ENCODE assay signal across 8 cellular contexts in the genomic region with DNA sequence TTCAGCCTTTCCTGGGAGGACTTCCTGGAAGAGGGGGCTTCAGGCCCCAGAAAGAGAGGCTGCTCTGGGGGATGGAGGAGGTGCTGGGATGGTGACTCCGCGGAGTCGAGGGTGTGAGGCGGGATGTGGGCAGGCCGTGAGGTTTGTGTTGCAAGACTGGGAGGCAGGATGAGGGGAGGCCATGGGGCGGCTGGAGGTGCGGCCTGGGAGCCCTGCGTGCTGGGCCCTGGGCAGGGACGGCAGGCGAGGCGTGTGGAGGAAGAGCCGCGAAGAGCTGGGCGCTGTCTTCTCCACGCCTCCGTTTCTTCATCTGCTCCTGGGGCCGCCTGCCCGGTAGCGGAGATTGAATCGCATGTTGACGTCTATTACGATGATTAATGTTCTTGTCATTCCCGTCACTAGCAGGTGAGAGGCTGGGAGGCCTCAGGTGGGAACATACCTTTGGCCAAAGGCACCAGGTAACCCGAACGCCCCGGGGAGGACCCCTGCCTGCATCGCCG. TPM values are rescaled to one million over a fixed set of nuclear protein-coding genes. Genes with fewer than 3 reads are reported as not detected.
A peak's percentile ranks its signal among the peaks of the same experiment; 100 is the strongest.
DNase-seq lines count a peak whose midpoint lies in the region; ATAC-seq and TF ChIP-seq lines count a peak whose summit lies in the region.

No MANE protein-coding gene starts in this region.

- H3K9me3 ChIP-seq in SK-N-SH (no peaks in the 10 kb centered on the region), skeletal muscle tissue (ENCODE audit: control insufficient read depth in 3 of 3, low read length in 3 of 3) (no peaks in the 10 kb centered on the region)

- DNase-seq in AML-193 (lab: John Stamatoyannopoulos, UW) (peak; percentile 83 to 84), SK-N-SH (no peak), left ventricle myocardium superior (peak; percentile 79), NCI-H1092 (lab: John Stamatoyannopoulos, UW) (no peak)
- DNase-seq in activated naive CD4-positive, alpha-beta T cell treated with anti-CD3 and anti-CD28 coated beads, Interleukin-2, amount 50 U/mL, for 16 hours = peak; percentile 62

- H3K4me2 ChIP-seq in SK-N-SH = peak overlapping the region; percentile 93

- TF ChIP-seq RAD21 in SK-N-SH (IDR thresholded peaks at IDR 0.05; ENCODE audit: low read length) = no peak

- no peaks in the 10 kb centered on the region for H3K79me2 ChIP-seq in SK-N-SH (ENCODE audit: insufficient read depth)

- peaks cover 11% of the 10 kb centered on the region for H3F3A ChIP-seq in SK-N-SH (replicated peaks; ENCODE audit: insufficient read depth)

- H3K4me1 ChIP-seq in SK-N-SH (ENCODE audit: control insufficient read depth in 1 of 2, insufficient read depth in 2 of 2, low read depth in 1 of 2, low read length in 1 of 2) (peaks cover 0 to 15% of the 10 kb centered on the region in 2 experiments; a peak in 1 of 4 replicates), skeletal muscle tissue (ENCODE audit: control insufficient read depth in 3 of 3, insufficient read depth in 3 of 3, low read length in 3 of 3) (peaks cover 10 to 21% (median 20%) of the 10 kb centered on the region in 3 donors)

- peak overlapping the region; percentile 32 to 46; a peak in 3 of 4 replicates for H3K4me3 ChIP-seq in SK-N-SH (ENCODE audit: low read depth in 2 of 2, low read length in 1 of 2)
- H3K4me3 ChIP-seq in skeletal muscle tissue (ENCODE audit: low read length in 3 of 3) = peak overlapping the region in 2 of 3 donors; percentile 45 to 75

- intact Hi-C loops in left ventricle myocardium superior (cut with micrococcal nuclease) = no loop called here

- no peak for TF ChIP-seq EP300 in SK-N-SH (IDR thresholded peaks at IDR 0.05; ENCODE audit: borderline replicate concordance in 1 of 2, low read depth in 1 of 2, low read length in 1 of 2)

- ATAC-seq in HG02623 (IDR thresholded peaks at IDR 0.05; ENCODE audit: unreplicated experiment) (peak; percentile 1), left ventricle myocardium superior (peak; percentile 57), GM21515 (IDR thresholded peaks at IDR 0.05; ENCODE audit: unreplicated experiment) (no peak)

- H3K36me3 ChIP-seq in SK-N-SH (replicated peaks in 1 of 2; ENCODE audit: control insufficient read depth in 1 of 2, insufficient read depth in 2 of 2, low read length in 1 of 2) = no peaks in the 10 kb centered on the region
- H3K36me3 ChIP-seq in skeletal muscle tissue (ENCODE audit: control insufficient read depth in 3 of 3, insufficient read depth in 3 of 3, low read length in 3 of 3) = no peaks in the 10 kb centered on the region

- CTCF ChIA-PET in SK-N-SH (lab: Yijun Ruan, JAX) = interaction anchor here (0.5 to 2.2 kb wide), 6 partner anchors 9 to 121 kb away, joined by 3 to 14 read pairs (median 3); partner anchors contain the start of gene IDUA

- TF ChIP-seq CTCF in SK-N-SH (IDR thresholded peaks at IDR 0.05) = no peak

- H3K27me3 ChIP-seq in SK-N-SH (ENCODE audit: insufficient read depth) (peaks cover 43% of the 10 kb centered on the region), skeletal muscle tissue (ENCODE audit: control insufficient read depth in 3 of 3, insufficient read depth in 3 of 3, low read length in 3 of 3) (peaks cover 18 to 24% (median 21%) of the 10 kb centered on the region in 3 donors)

- H3K9ac ChIP-seq in SK-N-SH = no peak overlapping the region
- peak overlapping the region in 1 of 3 donors; percentile 62 for H3K9ac ChIP-seq in skeletal muscle tissue (ENCODE audit: low read depth in 1 of 3, low read length in 3 of 3)

- no peak overlapping the region for H3K27ac ChIP-seq in SK-N-SH (ENCODE audit: low read depth in 2 of 2, low read length in 1 of 2)
- no peak overlapping the region for H3K27ac ChIP-seq in skeletal muscle tissue (ENCODE audit: low read depth, low read length)

- 3% methylated on average over 17 of the region's 28 CpGs for WGBS in SK-N-SH (ENCODE audit: low lambda C conversion rate)

- POLR2A ChIA-PET in SK-N-SH (lab: Yijun Ruan, JAX) = no interaction called here

- peak overlapping the region; percentile 35; the same call in 1 of the 2 replicates for H2AFZ ChIP-seq in SK-N-SH (ENCODE audit: low read depth)

- H3K9me2 ChIP-seq in SK-N-SH = no peaks in the 10 kb centered on the region

- 0 out of 2 replicates have a peak, but pooled peaks cover 7% of the 10 kb centered on the region for H4K20me1 ChIP-seq in SK-N-SH (ENCODE audit: insufficient read depth)

TF ChIP-seq in SK-N-SH, 30 proteins besides CTCF, POLR2A, EP300 and RAD21:
- TF ChIP-seq CHD2 (IDR thresholded peaks at IDR 0.05; ENCODE audit: low read length, partially characterized antibody) = no peak
- TF ChIP-seq, protein P1, sequence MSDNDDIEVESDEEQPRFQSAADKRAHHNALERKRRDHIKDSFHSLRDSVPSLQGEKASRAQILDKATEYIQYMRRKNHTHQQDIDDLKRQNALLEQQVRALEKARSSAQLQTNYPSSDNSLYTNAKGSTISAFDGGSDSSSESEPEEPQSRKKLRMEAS (IDR thresholded peaks at IDR 0.05; ENCODE audit: low read depth) = peak; percentile 67

RNA-seq across cellular contexts. Expression of gene FGFRL1, which starts 0.9 kb away (rescaled TPM):
- 18.9 and 22.5 TPM in 2 replicates for polyA plus RNA-seq in SK-N-SH (2012; rRNA removed)
- polyA plus RNA-seq in SK-N-SH (2012; cell fraction: cytosol; rRNA removed) = 11.5 and 26.0 TPM in 2 replicates
- polyA plus RNA-seq in SK-N-SH (2012; cell fraction: nucleus; rRNA removed) = 32.3 and 42.1 TPM in 2 replicates
- total RNA-seq in left ventricle myocardium superior = 26.6 TPM
- 54.3 TPM for total RNA-seq in skeletal muscle tissue

RNA-seq across cellular contexts. Expression of gene SLC26A1, which starts 17.4 kb away (rescaled TPM):
- 0.05 and 0.08 TPM in 2 replicates for polyA plus RNA-seq in SK-N-SH (2012; rRNA removed)
- polyA plus RNA-seq in SK-N-SH (2012; cell fraction: cytosol; rRNA removed) = 0.04 and 0.13 TPM in 2 replicates
- polyA plus RNA-seq in SK-N-SH (2012; cell fraction: nucleus; rRNA removed) = 0.48 and 0.63 TPM in 2 replicates
- total RNA-seq in left ventricle myocardium superior = not detected
- total RNA-seq in skeletal muscle tissue = not detected

RNA-seq across cellular contexts. Expression of gene IDUA, which starts 23.7 kb away (rescaled TPM):
- polyA plus RNA-seq in SK-N-SH (2012; rRNA removed) = 24.4 and 32.1 TPM in 2 replicates
- 5.1 and 7.1 TPM in 2 replicates for polyA plus RNA-seq in SK-N-SH (2012; cell fraction: cytosol; rRNA removed)
- 333 and 514 TPM in 2 replicates for polyA plus RNA-seq in SK-N-SH (2012; cell fraction: nucleus; rRNA removed)
- total RNA-seq in left ventricle myocardium superior (8.7 TPM), skeletal muscle tissue (1.0 TPM)

RNA-seq across cellular contexts. Expression of gene DGKQ, which starts 37.2 kb away (rescaled TPM):
- 10.9 and 11.5 TPM in 2 replicates for polyA plus RNA-seq in SK-N-SH (2012; rRNA removed)
- polyA plus RNA-seq in SK-N-SH (2012; cell fraction: cytosol; rRNA removed) = 3.3 and 6.8 TPM in 2 replicates
- 50.0 and 64.3 TPM in 2 replicates for polyA plus RNA-seq in SK-N-SH (2012; cell fraction: nucleus; rRNA removed)
- total RNA-seq in left ventricle myocardium superior (3.6 TPM), skeletal muscle tissue (2.1 TPM)

Comparison
In these comparisons a context has a peak if more than half of its experiments do, and no peak if none do; other contexts are left out.
1. DNase-seq: peak in AML-193 (2 of 2), activated naive CD4-positive, alpha-beta T cell treated with anti-CD3 and anti-CD28 coated beads, Interleukin-2, amount 50 U/mL, for 16 hours (single experiment) and left ventricle myocardium superior (single experiment); none in SK-N-SH (single experiment) and NCI-H1092 (single experiment).